4 cellular contexts compared by ENCODE assay signal in the genomic region with DNA sequence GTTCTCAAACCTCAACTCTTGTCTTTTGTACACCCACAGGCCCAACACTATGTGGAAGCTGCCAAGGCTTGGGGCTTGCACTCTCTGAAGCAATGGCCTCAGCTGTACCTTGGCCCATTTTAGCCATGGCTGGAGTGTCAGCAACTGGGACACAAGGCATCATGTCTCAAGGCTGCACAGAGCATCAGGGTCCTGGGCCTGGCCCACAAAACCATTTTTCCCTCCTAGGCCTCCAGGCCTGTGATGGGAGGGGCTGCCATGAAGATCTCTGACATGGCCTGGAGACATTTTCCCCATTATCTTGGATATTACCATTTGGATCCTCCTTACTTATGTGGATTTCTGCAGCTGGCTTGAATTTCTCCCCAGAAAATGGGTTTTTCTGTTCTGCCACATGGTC. TPM values are rescaled to one million over a fixed set of nuclear protein-coding genes. Genes with fewer than 3 reads are reported as not detected.
"Had no signal": no experiment of that assay in that cellular context is flagged by ENCODE, and none has a peak within 500 bp of the region (broad histone marks: within the 10 kb centered on the region; RNA-seq: fewer than 3 reads in every experiment).

No MANE protein-coding gene starts in this region.

RNA-seq across cellular contexts. Expression of gene MYL3, which starts 39.9 kb away (rescaled TPM):
- total RNA-seq: GM23248, GM23338, H1, H4 had no signal
- polyA plus RNA-seq: GM23248, GM23338 had no signal
